Comparison of ENCODE assay signal across 32 cellular contexts in the genomic region with DNA sequence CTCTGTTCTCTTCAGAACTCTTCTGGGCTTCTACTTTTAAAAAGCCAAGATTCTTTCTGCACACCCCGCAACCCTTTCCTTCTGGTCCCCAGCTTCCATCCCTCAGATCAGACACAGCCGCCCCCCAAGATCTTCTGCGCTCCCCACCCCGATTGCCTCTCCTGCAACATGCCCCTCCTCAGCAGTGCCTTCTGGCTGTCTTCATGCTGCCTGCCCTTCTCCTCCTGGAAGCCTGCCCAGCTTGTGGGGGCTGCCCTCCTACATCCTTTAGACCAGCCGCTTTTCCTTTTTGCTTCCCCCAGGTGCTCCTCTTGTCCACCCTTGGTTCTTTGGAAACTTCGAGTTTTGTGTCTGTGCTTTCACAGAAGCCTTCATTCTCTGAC.
"Had no signal": no experiment of that assay in that cellular context is flagged by ENCODE, and none has a peak within 500 bp of the region (broad histone marks: within the 10 kb centered on the region; RNA-seq: fewer than 3 reads in every experiment).

No MANE protein-coding gene starts in this region.

- H3K27me3 ChIP-seq: body of pancreas, breast epithelium, cardiac muscle cell, dorsolateral prefrontal cortex, gastrocnemius medialis had no signal

- H3K27me3 Mint-ChIP-seq: activated CD4-positive, alpha-beta T cell treated with anti-CD3 and anti-CD28 coated beads for 36 hours had no signal

- H3K4me1 ChIP-seq: body of pancreas, breast epithelium, foreskin keratinocyte had no signal

- DNase-seq: activated CD4-positive, alpha-beta T cell treated with anti-CD3 and anti-CD28 coated beads for 36 hours; activated CD4-positive, alpha-beta T cell treated with anti-CD3 and anti-CD28 coated beads, Interleukin-2, amount 50 U/mL, for 1 hour; activated CD4-positive, alpha-beta T cell treated with anti-CD3 and anti-CD28 coated beads, Interleukin-2, amount 50 U/mL, for 48 hours; activated CD4-positive, CD25-positive, alpha-beta regulatory T cell; activated CD4-positive, CD25-positive, alpha-beta regulatory T cell treated with anti-CD3 and anti-CD28 coated beads, Interleukin-2, amount 50 U/mL, for 72 hours; activated CD8-positive, alpha-beta memory T cell treated with anti-CD3 and anti-CD28 coated beads for 24 hours; activated CD8-positive, alpha-beta T cell treated with anti-CD3 and anti-CD28 coated beads for 36 hours; activated effector memory CD4-positive, alpha-beta T cell treated with Interleukin-2 at 50 U/mL for 16 hours; activated gamma-delta T cell treated with Interleukin-2 at 50 U/mL for 16 hours; activated naive CD4-positive, alpha-beta T cell treated with anti-CD3 and anti-CD28 coated beads, Interleukin-2, amount 50 U/mL, for 16 hours; activated naive CD4-positive, alpha-beta T cell treated with Interleukin-2 at 50 U/mL for 16 hours; activated T-cell treated with anti-CD3 and anti-CD28 coated beads, Interleukin-2, amount 50 U/mL, for 4 hours; amniotic stem cell; anterior cingulate cortex; body of pancreas; central memory CD4-positive, alpha-beta T cell; cerebellar nuclear complex; effector memory CD4-positive, alpha-beta T cell; erythroblast; foreskin keratinocyte; gastrocnemius medialis; heart right ventricle; T-helper 2 cell had no signal

- H3K4me1 Mint-ChIP-seq: activated CD4-positive, alpha-beta T cell treated with anti-CD3 and anti-CD28 coated beads for 36 hours had no signal

- H3K27ac Mint-ChIP-seq: activated CD4-positive, alpha-beta T cell treated with anti-CD3 and anti-CD28 coated beads for 36 hours; activated CD8-positive, alpha-beta T cell treated with anti-CD3 and anti-CD28 coated beads for 36 hours; activated naive CD8-positive, alpha-beta T cell; activated T-helper 17 cell treated with anti-CD3 and anti-CD28 coated beads, Interleukin-2, amount 50 U/mL, for 72 hours; dendritic cell treated with granulocyte-macrophage colony-stimulating factor and Interleukin-4, amounts not matched to agents 40 ng/mL and 50 ng/mL, for 4 days; endodermal cell had no signal

- H3K36me3 Mint-ChIP-seq: activated naive CD8-positive, alpha-beta T cell had no signal

- H3K36me3 ChIP-seq: breast epithelium, cardiac muscle cell, gastrocnemius medialis, heart right ventricle had no signal

- H3K4me3 Mint-ChIP-seq: activated CD4-positive, alpha-beta T cell treated with anti-CD3 and anti-CD28 coated beads for 36 hours; activated CD8-positive, alpha-beta T cell treated with anti-CD3 and anti-CD28 coated beads for 36 hours; activated naive CD8-positive, alpha-beta T cell; activated T-cell treated with anti-CD3 and anti-CD28 coated beads, Interleukin-2, amount 50 U/mL, for 4 hours; activated T-helper 17 cell treated with anti-CD3 and anti-CD28 coated beads, Interleukin-2, amount 50 U/mL, for 72 hours; dendritic cell treated with granulocyte-macrophage colony-stimulating factor and Interleukin-4, amounts not matched to agents 40 ng/mL and 50 ng/mL, for 4 days; endodermal cell had no signal

- H3K4me3 ChIP-seq: body of pancreas, breast epithelium, cardiac muscle cell, coronary artery, esophagus muscularis mucosa, gastrocnemius medialis, heart right ventricle had no signal

- H3K27ac ChIP-seq: body of pancreas, breast epithelium, cardiac muscle cell, coronary artery, esophagus muscularis mucosa, foreskin keratinocyte, gastrocnemius medialis, heart right ventricle had no signal

- ATAC-seq: activated CD4-positive, alpha-beta T cell treated with anti-CD3 and anti-CD28 coated beads for 36 hours; activated CD8-positive, alpha-beta T cell treated with anti-CD3 and anti-CD28 coated beads for 36 hours; activated T-cell treated with anti-CD3 and anti-CD28 coated beads, Interleukin-2, amount 50 U/mL, for 4 hours; activated T-helper 17 cell treated with anti-CD3 and anti-CD28 coated beads, Interleukin-2, amount 50 U/mL, for 72 hours; body of pancreas; foreskin keratinocyte; gastrocnemius medialis; heart right ventricle had no signal

- H3K9me3 Mint-ChIP-seq: activated CD8-positive, alpha-beta T cell treated with anti-CD3 and anti-CD28 coated beads for 36 hours; activated T-cell treated with anti-CD3 and anti-CD28 coated beads, Interleukin-2, amount 50 U/mL, for 4 hours; activated T-helper 17 cell treated with anti-CD3 and anti-CD28 coated beads, Interleukin-2, amount 50 U/mL, for 72 hours; dendritic cell treated with granulocyte-macrophage colony-stimulating factor and Interleukin-4, amounts not matched to agents 40 ng/mL and 50 ng/mL, for 4 days; endodermal cell had no signal

- H3K9me3 ChIP-seq: body of pancreas, breast epithelium, esophagus muscularis mucosa, gastrocnemius medialis, heart right ventricle had no signal
